ENCODE assay signal across 1 cellular context in genomic region chr20:431012-431904, GRCh38.
TF ChIP-seq lines count a peak whose summit lies in the region.

No MANE protein-coding gene starts in this region.

TF ChIP-seq in HepG2, 621 proteins besides CTCF, POLR2A, EP300 and RAD21 (continued from another document and continues in another):
- TF ChIP-seq, protein P1, sequence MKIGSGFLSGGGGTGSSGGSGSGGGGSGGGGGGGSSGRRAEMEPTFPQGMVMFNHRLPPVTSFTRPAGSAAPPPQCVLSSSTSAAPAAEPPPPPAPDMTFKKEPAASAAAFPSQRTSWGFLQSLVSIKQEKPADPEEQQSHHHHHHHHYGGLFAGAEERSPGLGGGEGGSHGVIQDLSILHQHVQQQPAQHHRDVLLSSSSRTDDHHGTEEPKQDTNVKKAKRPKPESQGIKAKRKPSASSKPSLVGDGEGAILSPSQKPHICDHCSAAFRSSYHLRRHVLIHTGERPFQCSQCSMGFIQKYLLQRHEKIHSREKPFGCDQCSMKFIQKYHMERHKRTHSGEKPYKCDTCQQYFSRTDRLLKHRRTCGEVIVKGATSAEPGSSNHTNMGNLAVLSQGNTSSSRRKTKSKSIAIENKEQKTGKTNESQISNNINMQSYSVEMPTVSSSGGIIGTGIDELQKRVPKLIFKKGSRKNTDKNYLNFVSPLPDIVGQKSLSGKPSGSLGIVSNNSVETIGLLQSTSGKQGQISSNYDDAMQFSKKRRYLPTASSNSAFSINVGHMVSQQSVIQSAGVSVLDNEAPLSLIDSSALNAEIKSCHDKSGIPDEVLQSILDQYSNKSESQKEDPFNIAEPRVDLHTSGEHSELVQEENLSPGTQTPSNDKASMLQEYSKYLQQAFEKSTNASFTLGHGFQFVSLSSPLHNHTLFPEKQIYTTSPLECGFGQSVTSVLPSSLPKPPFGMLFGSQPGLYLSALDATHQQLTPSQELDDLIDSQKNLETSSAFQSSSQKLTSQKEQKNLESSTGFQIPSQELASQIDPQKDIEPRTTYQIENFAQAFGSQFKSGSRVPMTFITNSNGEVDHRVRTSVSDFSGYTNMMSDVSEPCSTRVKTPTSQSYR (CRISPR knock-in tag; IDR thresholded peaks at IDR 0.05; ENCODE audit: borderline replicate concordance), result no peak; the same call in 1 of the 2 replicates
- TF ChIP-seq NR2F1 (CRISPR knock-in tag; IDR thresholded peaks at IDR 0.05) (no peak), ZNF547 (CRISPR knock-in tag; IDR thresholded peaks at IDR 0.05) (peak; percentile 52; the same call in 1 of the 2 replicates), ZNF251 (CRISPR knock-in tag; IDR thresholded peaks at IDR 0.05) (no peak), ZNF362 (CRISPR knock-in tag; IDR thresholded peaks at IDR 0.05; ENCODE audit: borderline replicate concordance) (peak; percentile 40; the same call in 1 of the 2 replicates), ZNF709 (CRISPR knock-in tag; IDR thresholded peaks at IDR 0.05) (no peak), MAZ (IDR thresholded peaks at IDR 0.05; ENCODE audit: borderline replicate concordance, low read depth, low read length) (no peak), MAZ (CRISPR knock-in tag; IDR thresholded peaks at IDR 0.05; ENCODE audit: low read depth) (peak; percentile 55), SCMH1 (CRISPR knock-in tag; IDR thresholded peaks at IDR 0.05; ENCODE audit: borderline replicate concordance) (no peak), U2AF2 (IDR thresholded peaks at IDR 0.05; ENCODE audit: low read depth, low read length) (no peak), RFX3 (CRISPR knock-in tag; IDR thresholded peaks at IDR 0.05) (no peak), NFE2L2 (IDR thresholded peaks at IDR 0.05; ENCODE audit: low read length) (no peak), ZNF546 (CRISPR knock-in tag; conservative IDR thresholded peaks at IDR 0.05) (no peak), REXO4 (CRISPR knock-in tag; IDR thresholded peaks at IDR 0.05; ENCODE audit: borderline replicate concordance) (no peak), ZNF142 (CRISPR knock-in tag; IDR thresholded peaks at IDR 0.05) (no peak), ZNF24 (IDR thresholded peaks at IDR 0.05) (0 out of 2 replicates have a peak, but pooled peaks have one; percentile 13), ZNF7 (CRISPR knock-in tag; IDR thresholded peaks at IDR 0.05) (peak; percentile 17; the same call in 1 of the 2 replicates), SKI (IDR thresholded peaks at IDR 0.05; ENCODE audit: partially characterized antibody) (no peak), TOE1 (CRISPR knock-in tag; IDR thresholded peaks at IDR 0.05) (peak; percentile 83; the same call in 1 of the 2 replicates), CBX5 (CRISPR knock-in tag; IDR thresholded peaks at IDR 0.05; ENCODE audit: borderline replicate concordance) (peak; percentile 95), ZNF678 (CRISPR knock-in tag; IDR thresholded peaks at IDR 0.05) (no peak), ZNF10 (CRISPR knock-in tag; IDR thresholded peaks at IDR 0.05; ENCODE audit: borderline replicate concordance, low read depth) (no peak), ZNF329 (CRISPR knock-in tag; IDR thresholded peaks at IDR 0.05; ENCODE audit: low read depth) (peak; percentile 33; the same call in 1 of the 2 replicates), TSC22D2 (CRISPR knock-in tag; IDR thresholded peaks at IDR 0.05; ENCODE audit: borderline replicate concordance) (peak; percentile 91; the same call in 1 of the 2 replicates), ZNF317 (CRISPR knock-in tag; IDR thresholded peaks at IDR 0.05) (no peak), KAT8 (CRISPR knock-in tag; IDR thresholded peaks at IDR 0.05) (peak; percentile 73; the same call in 1 of the 2 replicates), EHMT2 (IDR thresholded peaks at IDR 0.05; ENCODE audit: borderline replicate concordance, low read depth, low read length) (no peak), ETV5 (CRISPR knock-in tag; IDR thresholded peaks at IDR 0.05; ENCODE audit: borderline replicate concordance) (peak; percentile 73), SRF (IDR thresholded peaks at IDR 0.05; ENCODE audit: low read depth, low read length) (no peak), NFYB (CRISPR knock-in tag; IDR thresholded peaks at IDR 0.05) (peak; percentile 30; the same call in 1 of the 2 replicates)
- TF ChIP-seq, protein P2, sequence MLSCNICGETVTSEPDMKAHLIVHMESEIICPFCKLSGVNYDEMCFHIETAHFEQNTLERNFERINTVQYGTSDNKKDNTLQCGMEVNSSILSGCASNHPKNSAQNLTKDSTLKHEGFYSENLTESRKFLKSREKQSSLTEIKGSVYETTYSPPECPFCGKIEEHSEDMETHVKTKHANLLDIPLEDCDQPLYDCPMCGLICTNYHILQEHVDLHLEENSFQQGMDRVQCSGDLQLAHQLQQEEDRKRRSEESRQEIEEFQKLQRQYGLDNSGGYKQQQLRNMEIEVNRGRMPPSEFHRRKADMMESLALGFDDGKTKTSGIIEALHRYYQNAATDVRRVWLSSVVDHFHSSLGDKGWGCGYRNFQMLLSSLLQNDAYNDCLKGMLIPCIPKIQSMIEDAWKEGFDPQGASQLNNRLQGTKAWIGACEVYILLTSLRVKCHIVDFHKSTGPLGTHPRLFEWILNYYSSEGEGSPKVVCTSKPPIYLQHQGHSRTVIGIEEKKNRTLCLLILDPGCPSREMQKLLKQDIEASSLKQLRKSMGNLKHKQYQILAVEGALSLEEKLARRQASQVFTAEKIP (CRISPR knock-in tag; IDR thresholded peaks at IDR 0.05; ENCODE audit: borderline replicate concordance), result no peak
- TF ChIP-seq, protein P3, sequence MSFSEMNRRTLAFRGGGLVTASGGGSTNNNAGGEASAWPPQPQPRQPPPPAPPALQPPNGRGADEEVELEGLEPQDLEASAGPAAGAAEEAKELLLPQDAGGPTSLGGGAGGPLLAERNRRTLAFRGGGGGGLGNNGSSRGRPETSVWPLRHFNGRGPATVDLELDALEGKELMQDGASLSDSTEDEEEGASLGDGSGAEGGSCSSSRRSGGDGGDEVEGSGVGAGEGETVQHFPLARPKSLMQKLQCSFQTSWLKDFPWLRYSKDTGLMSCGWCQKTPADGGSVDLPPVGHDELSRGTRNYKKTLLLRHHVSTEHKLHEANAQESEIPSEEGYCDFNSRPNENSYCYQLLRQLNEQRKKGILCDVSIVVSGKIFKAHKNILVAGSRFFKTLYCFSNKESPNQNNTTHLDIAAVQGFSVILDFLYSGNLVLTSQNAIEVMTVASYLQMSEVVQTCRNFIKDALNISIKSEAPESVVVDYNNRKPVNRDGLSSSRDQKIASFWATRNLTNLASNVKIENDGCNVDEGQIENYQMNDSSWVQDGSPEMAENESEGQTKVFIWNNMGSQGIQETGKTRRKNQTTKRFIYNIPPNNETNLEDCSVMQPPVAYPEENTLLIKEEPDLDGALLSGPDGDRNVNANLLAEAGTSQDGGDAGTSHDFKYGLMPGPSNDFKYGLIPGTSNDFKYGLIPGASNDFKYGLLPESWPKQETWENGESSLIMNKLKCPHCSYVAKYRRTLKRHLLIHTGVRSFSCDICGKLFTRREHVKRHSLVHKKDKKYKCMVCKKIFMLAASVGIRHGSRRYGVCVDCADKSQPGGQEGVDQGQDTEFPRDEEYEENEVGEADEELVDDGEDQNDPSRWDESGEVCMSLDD (CRISPR knock-in tag; IDR thresholded peaks at IDR 0.05; ENCODE audit: borderline replicate concordance), result no peak
- TF ChIP-seq, protein P4, sequence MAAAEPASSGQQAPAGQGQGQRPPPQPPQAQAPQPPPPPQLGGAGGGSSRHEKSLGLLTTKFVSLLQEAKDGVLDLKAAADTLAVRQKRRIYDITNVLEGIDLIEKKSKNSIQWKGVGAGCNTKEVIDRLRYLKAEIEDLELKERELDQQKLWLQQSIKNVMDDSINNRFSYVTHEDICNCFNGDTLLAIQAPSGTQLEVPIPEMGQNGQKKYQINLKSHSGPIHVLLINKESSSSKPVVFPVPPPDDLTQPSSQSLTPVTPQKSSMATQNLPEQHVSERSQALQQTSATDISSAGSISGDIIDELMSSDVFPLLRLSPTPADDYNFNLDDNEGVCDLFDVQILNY (CRISPR knock-in tag; conservative IDR thresholded peaks at IDR 0.05), result no peak
- TF ChIP-seq, protein P5, sequence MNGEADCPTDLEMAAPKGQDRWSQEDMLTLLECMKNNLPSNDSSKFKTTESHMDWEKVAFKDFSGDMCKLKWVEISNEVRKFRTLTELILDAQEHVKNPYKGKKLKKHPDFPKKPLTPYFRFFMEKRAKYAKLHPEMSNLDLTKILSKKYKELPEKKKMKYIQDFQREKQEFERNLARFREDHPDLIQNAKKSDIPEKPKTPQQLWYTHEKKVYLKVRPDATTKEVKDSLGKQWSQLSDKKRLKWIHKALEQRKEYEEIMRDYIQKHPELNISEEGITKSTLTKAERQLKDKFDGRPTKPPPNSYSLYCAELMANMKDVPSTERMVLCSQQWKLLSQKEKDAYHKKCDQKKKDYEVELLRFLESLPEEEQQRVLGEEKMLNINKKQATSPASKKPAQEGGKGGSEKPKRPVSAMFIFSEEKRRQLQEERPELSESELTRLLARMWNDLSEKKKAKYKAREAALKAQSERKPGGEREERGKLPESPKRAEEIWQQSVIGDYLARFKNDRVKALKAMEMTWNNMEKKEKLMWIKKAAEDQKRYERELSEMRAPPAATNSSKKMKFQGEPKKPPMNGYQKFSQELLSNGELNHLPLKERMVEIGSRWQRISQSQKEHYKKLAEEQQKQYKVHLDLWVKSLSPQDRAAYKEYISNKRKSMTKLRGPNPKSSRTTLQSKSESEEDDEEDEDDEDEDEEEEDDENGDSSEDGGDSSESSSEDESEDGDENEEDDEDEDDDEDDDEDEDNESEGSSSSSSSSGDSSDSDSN (CRISPR knock-in tag; IDR thresholded peaks at IDR 0.05), result peak; percentile 56; the same call in 1 of the 2 replicates
- TF ChIP-seq, protein P6, sequence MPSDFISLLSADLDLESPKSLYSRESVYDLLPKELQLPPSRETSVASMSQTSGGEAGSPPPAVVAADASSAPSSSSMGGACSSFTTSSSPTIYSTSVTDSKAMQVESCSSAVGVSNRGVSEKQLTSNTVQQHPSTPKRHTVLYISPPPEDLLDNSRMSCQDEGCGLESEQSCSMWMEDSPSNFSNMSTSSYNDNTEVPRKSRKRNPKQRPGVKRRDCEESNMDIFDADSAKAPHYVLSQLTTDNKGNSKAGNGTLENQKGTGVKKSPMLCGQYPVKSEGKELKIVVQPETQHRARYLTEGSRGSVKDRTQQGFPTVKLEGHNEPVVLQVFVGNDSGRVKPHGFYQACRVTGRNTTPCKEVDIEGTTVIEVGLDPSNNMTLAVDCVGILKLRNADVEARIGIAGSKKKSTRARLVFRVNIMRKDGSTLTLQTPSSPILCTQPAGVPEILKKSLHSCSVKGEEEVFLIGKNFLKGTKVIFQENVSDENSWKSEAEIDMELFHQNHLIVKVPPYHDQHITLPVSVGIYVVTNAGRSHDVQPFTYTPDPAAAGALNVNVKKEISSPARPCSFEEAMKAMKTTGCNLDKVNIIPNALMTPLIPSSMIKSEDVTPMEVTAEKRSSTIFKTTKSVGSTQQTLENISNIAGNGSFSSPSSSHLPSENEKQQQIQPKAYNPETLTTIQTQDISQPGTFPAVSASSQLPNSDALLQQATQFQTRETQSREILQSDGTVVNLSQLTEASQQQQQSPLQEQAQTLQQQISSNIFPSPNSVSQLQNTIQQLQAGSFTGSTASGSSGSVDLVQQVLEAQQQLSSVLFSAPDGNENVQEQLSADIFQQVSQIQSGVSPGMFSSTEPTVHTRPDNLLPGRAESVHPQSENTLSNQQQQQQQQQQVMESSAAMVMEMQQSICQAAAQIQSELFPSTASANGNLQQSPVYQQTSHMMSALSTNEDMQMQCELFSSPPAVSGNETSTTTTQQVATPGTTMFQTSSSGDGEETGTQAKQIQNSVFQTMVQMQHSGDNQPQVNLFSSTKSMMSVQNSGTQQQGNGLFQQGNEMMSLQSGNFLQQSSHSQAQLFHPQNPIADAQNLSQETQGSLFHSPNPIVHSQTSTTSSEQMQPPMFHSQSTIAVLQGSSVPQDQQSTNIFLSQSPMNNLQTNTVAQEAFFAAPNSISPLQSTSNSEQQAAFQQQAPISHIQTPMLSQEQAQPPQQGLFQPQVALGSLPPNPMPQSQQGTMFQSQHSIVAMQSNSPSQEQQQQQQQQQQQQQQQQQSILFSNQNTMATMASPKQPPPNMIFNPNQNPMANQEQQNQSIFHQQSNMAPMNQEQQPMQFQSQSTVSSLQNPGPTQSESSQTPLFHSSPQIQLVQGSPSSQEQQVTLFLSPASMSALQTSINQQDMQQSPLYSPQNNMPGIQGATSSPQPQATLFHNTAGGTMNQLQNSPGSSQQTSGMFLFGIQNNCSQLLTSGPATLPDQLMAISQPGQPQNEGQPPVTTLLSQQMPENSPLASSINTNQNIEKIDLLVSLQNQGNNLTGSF (CRISPR knock-in tag; IDR thresholded peaks at IDR 0.05), result no peak
